10 cellular contexts compared by ENCODE assay signal in genomic region chr3:136929984-136930671, GRCh38. TPM values are rescaled to one million over a fixed set of nuclear protein-coding genes. Genes with fewer than 3 reads are reported as not detected.
DNase-seq lines count a peak whose midpoint lies in the region; ATAC-seq, FAIRE-seq and TF ChIP-seq lines count a peak whose summit lies in the region.
"Had no signal": no experiment of that assay in that cellular context is flagged by ENCODE, and none has a peak within 500 bp of the region (broad histone marks: within the 10 kb centered on the region; RNA-seq: fewer than 3 reads in every experiment).

No MANE protein-coding gene starts in this region.

- TF ChIP-seq CTCF in Calu3 (IDR thresholded peaks at IDR 0.05; ENCODE audit: unreplicated experiment) (no peak), GM12878 (IDR thresholded peaks at IDR 0.05 in 2 of 3, conservative IDR thresholded peaks at IDR 0.05 in 1 of 3; ENCODE audit: control insufficient read depth in 2 of 3, extremely low read depth in 1 of 3, insufficient read depth in 1 of 3, low read depth in 3 of 3, low read length in 3 of 3) (no peak)

- peaks cover 61% of the 10 kb centered on the region for H3K36me3 Mint-ChIP-seq in Calu3 (ENCODE audit: insufficient read depth, unreplicated experiment)

- H3K27me3 Mint-ChIP-seq in Calu3 (ENCODE audit: unreplicated experiment), result no peaks in the 10 kb centered on the region
- H3K27me3 Mint-ChIP-seq: activated CD4-positive, alpha-beta memory T cell treated with anti-CD3 and anti-CD28 coated beads, Interleukin-2, amount 10 ng/mL, durations not matched to agents 7 days and 5 days had no signal

- RAD21 ChIA-PET in GM12878 (lab: Charles Lee; ENCODE audit: unreplicated experiment), result interaction anchor here (0.7 to 1.4 kb wide), 5 partner anchors 9 to 178 kb away, joined by 3 to 5 read pairs (median 3); partner anchors contain the start of genes NCK1 and STAG1

- no peaks in the 10 kb centered on the region for H3K9me3 Mint-ChIP-seq in Calu3 (ENCODE audit: low read depth, unreplicated experiment)
- H3K9me3 Mint-ChIP-seq: activated CD4-positive, alpha-beta memory T cell treated with anti-CD3 and anti-CD28 coated beads, Interleukin-2, amount 10 ng/mL, durations not matched to agents 7 days and 5 days had no signal

- POLR2A ChIA-PET in GM12878 (lab: Charles Lee), result interaction anchor here (0.5 to 1.2 kb wide), 4 partner anchors 10 to 417 kb away, joined by 3 to 5 read pairs (median 4); partner anchors contain the start of genes NCK1 and STAG1

- peaks cover 15% of the 10 kb centered on the region for H3K79me2 ChIP-seq in GM12878 (ENCODE audit: control insufficient read depth, insufficient read depth, low read length)

- SMC1A ChIA-PET in GM12878 (lab: Charles Lee; ENCODE audit: uncharacterized antibody, unreplicated experiment), result interaction anchor here (0.8 to 1.5 kb wide), 3 partner anchors 18 to 70 kb away, joined by 4 to 5 read pairs (median 4); no protein-coding TSS in a partner anchor

- CTCF ChIA-PET in Calu3 (lab: Charles Lee), result interaction anchor here (0.6 to 1.8 kb wide), 8 partner anchors 9 to 177 kb away, joined by 3 to 9 read pairs (median 3); partner anchors contain the start of genes NCK1 and STAG1
- CTCF ChIA-PET in GM12878 (lab: Yijun Ruan, JAX), result interaction anchor here (0.8 to 1.3 kb wide), 2 partner anchors 102 to 178 kb away, joined by 3 to 4 read pairs; partner anchors contain the start of gene STAG1

- in situ Hi-C loops in GM12878 (cut with MboI), result no loop called here

- peak overlapping the region; percentile 78 for H3K27ac Mint-ChIP-seq in Calu3 (ENCODE audit: unreplicated experiment)
- H3K27ac Mint-ChIP-seq: activated CD4-positive, alpha-beta memory T cell treated with anti-CD3 and anti-CD28 coated beads, Interleukin-2, amount 10 ng/mL, durations not matched to agents 7 days and 5 days had no signal

- TF ChIP-seq EP300 in GM12878 (IDR thresholded peaks at IDR 0.05; ENCODE audit: borderline replicate concordance in 1 of 2, control insufficient read depth in 1 of 2, low read depth in 2 of 2, low read length in 2 of 2), result no peak

- ATAC-seq in GM12878 (no peak), left cardiac atrium (peak in 1 of 2 donors; percentile 85)

- no peak overlapping the region for H2AFZ ChIP-seq in GM12878 (ENCODE audit: control insufficient read depth, low read depth, low read length)

- peaks cover 59% of the 10 kb centered on the region for H3K4me1 Mint-ChIP-seq in Calu3 (ENCODE audit: low read depth, unreplicated experiment)

- H3K4me3 Mint-ChIP-seq in Calu3 (ENCODE audit: low read depth, unreplicated experiment), result peak overlapping the region; percentile 62
- H3K4me3 Mint-ChIP-seq: activated CD4-positive, alpha-beta memory T cell treated with anti-CD3 and anti-CD28 coated beads, Interleukin-2, amount 10 ng/mL, durations not matched to agents 7 days and 5 days had no signal

- no peak for TF ChIP-seq RAD21 in GM12878 (IDR thresholded peaks at IDR 0.05; ENCODE audit: insufficient read depth, low read depth, low read length)

- intact Hi-C loops in Calu3 (cut with micrococcal nuclease; ENCODE audit: unreplicated experiment), result loop anchor here (2.0 to 10.0 kb wide), 3 partner anchors 67 to 535 kb away; partner anchors contain the start of gene NCK1
- intact Hi-C loops in GM12878 (cut with micrococcal nuclease; ENCODE audit: unreplicated experiment), result loop anchor here (5.0 to 10.0 kb wide), 3 partner anchors 68 to 735 kb away; partner anchors contain the start of genes MSL2, NCK1 and STAG1
- intact Hi-C loops in left cardiac atrium (cut with DNase I), result no loop called here

- peaks cover 2% of the 10 kb centered on the region; the same call in 2 of the 3 replicates for H3K9me3 ChIP-seq in GM12878 (replicated peaks; ENCODE audit: control insufficient read depth, insufficient read depth, low read length)

- FAIRE-seq in GM12878 (lab: Jason Lieb, UNC), result no peak

- H3K4me1 ChIP-seq in GM12878 (ENCODE audit: control insufficient read depth, insufficient read depth, low read length) (peaks cover 9% of the 10 kb centered on the region; the same call in 1 of the 2 replicates), rectal smooth muscle tissue (ENCODE audit: control insufficient read depth, insufficient read depth, low read length) (peaks cover 3% of the 10 kb centered on the region)

- H3K4me3 ChIP-seq in GM12878, result no peak overlapping the region
- peak overlapping the region; percentile 15 for H3K4me3 ChIP-seq in rectal smooth muscle tissue (ENCODE audit: low read length)

- H3K27me3 ChIP-seq in GM12878 (replicated peaks in 1 of 2; ENCODE audit: control insufficient read depth in 2 of 2, insufficient read depth in 2 of 2, low read length in 1 of 2) (no peaks in the 10 kb centered on the region), rectal smooth muscle tissue (ENCODE audit: control insufficient read depth, insufficient read depth, low read length) (no peaks in the 10 kb centered on the region)

- no peaks in the 10 kb centered on the region for H4K20me1 ChIP-seq in GM12878 (ENCODE audit: control insufficient read depth, insufficient read depth)

- H3K4me2 ChIP-seq in GM12878 (ENCODE audit: control insufficient read depth, insufficient read depth), result no peak overlapping the region

- no TSS peak for BruUV-seq in Calu3 (replicated peaks; lab: Mats Ljungman, UMichigan)
- no TSS peak for BruUV-seq in GM12878 (replicated peaks; lab: Mats Ljungman, UMichigan)

- no peak overlapping the region for H3K9ac ChIP-seq in GM12878 (ENCODE audit: control insufficient read depth, insufficient read depth, low read length)
- H3K9ac ChIP-seq in rectal smooth muscle tissue (ENCODE audit: low read length), result no peak overlapping the region

- TF ChIP-seq POLR2A in GM12878 (IDR thresholded peaks at IDR 0.05; ENCODE audit: low read depth, low read length), result no peak

- H3K27ac ChIP-seq in GM12878 (ENCODE audit: control insufficient read depth, insufficient read depth) (no peak overlapping the region; the same call in 1 of the 2 replicates), rectal smooth muscle tissue (ENCODE audit: low read depth, low read length) (no peak overlapping the region)

- WGBS in GM12878 (ENCODE audit: insufficient coverage, insufficient replicate concordance, low lambda C conversion rate, missing lambda C conversion rate), result 96% methylated on average over 4 of the region's 4 CpGs

- peak; percentile 62 for DNase-seq in Calu3
- DNase-seq in GM12878 (ENCODE audit: low read depth, low spot score), result no peak
- DNase-seq in left cardiac atrium, result peak; percentile 67
- DNase-seq in SK-N-DZ (ENCODE audit: low spot score), result no peak
- no peak for DNase-seq in activated gamma-delta T cell treated with Interleukin-2 at 50 U/mL for 16 hours
- no peak for DNase-seq in ecto neural progenitor cell (ENCODE audit: low spot score)
- no peak for DNase-seq in NCI-H748 (lab: John Stamatoyannopoulos, UW; ENCODE audit: unreplicated experiment)
- DNase-seq: activated CD4-positive, alpha-beta memory T cell treated with anti-CD3 and anti-CD28 coated beads, Interleukin-2, amount 10 ng/mL, durations not matched to agents 7 days and 5 days; NCI-H82 had no signal

- H3K36me3 ChIP-seq in GM12878 (ENCODE audit: control insufficient read depth in 2 of 2, insufficient read depth in 2 of 2, low read length in 1 of 2) (peaks cover 0 to 10% of the 10 kb centered on the region in 2 experiments; a peak in 1 of 4 replicates), rectal smooth muscle tissue (ENCODE audit: control insufficient read depth, insufficient read depth, low read length) (no peaks in the 10 kb centered on the region)

TF ChIP-seq in GM12878, 131 proteins besides CTCF, POLR2A, EP300 and RAD21 (continues in another document):
- TF ChIP-seq RAD51 (IDR thresholded peaks at IDR 0.05) (peak; percentile 32; the same call in 1 of the 2 replicates), SUPT20H (IDR thresholded peaks at IDR 0.05; ENCODE audit: borderline replicate concordance, control insufficient read depth, low read depth, low read length) (no peak), POLR2AphosphoS2 (IDR thresholded peaks at IDR 0.05; ENCODE audit: low read depth, low read length) (no peak), NFYA (IDR thresholded peaks at IDR 0.05; ENCODE audit: borderline replicate concordance, low read depth, low read length) (no peak)

RNA-seq across cellular contexts. Expression of gene IL20RB, which starts 27.7 kb away (rescaled TPM):
- total RNA-seq in Calu3 (2022) (8.5 and 12.0 TPM in 2 replicates), GM12878 (2014; rRNA removed) (1.1 and 1.3 TPM in 2 replicates), GM12878 (2014; rRNA removed; fragmentation: Illumina TruSeq; extraction: Trizol) (0.60 and 0.94 TPM in 2 replicates), GM12878 (2021) (0.58 and 0.97 TPM in 2 replicates), left cardiac atrium (under 1 TPM; 0.88 to 0.89 TPM)
- 1.5 and 2.0 TPM in 2 replicates for total RNA-seq in GM12878 (2013; cell fraction: nucleolus; rRNA removed)
- 0.17 TPM for polyA plus RNA-seq in GM12878 (2011; ENCODE audit: low read depth)
- polyA plus RNA-seq in GM12878 (2011; rRNA removed) (0.45 and 0.52 TPM in 2 replicates), GM12878 (2014; fragmentation: Illumina TruSeq; extraction: Trizol) (0.46 and 0.79 TPM in 2 replicates), GM12878 (2014; fragmentation: Nextera tagmentation; extraction: Ambion mirVana) (under 1 TPM; 0.39 to 0.57 TPM), GM12878 (2014; rRNA removed) (0.52 and 0.96 TPM in 2 replicates), GM12878 (2016; fragmentation: Nextera tagmentation; extraction: Ambion mirVana) (under 1 TPM; 0.21 to 0.31 TPM)
- polyA plus RNA-seq in GM12878 (2011; cell fraction: cytosol; rRNA removed), result 0.28 and 0.57 TPM in 2 replicates
- polyA plus RNA-seq in GM12878 (2011; cell fraction: nucleus; rRNA removed), result 1.3 and 1.4 TPM in 2 replicates
- 0.24 and 0.55 TPM in 2 replicates for polyA plus RNA-seq in GM12878 (2012)
- 0.72 and 1.5 TPM in 2 replicates for polyA minus RNA-seq in GM12878 (2011; rRNA and poly(A)+ RNA removed)
- 1.3 and 2.0 TPM in 2 replicates for polyA minus RNA-seq in GM12878 (2011; cell fraction: cytosol; rRNA and poly(A)+ RNA removed)
- polyA minus RNA-seq in GM12878 (2011; cell fraction: nucleus; rRNA and poly(A)+ RNA removed), result 0.60 and 2.1 TPM in 2 replicates
- polyA plus RNA-seq in SK-N-DZ (2014; cell fraction: cytosol; rRNA removed), result 0.46 and 0.69 TPM in 2 replicates
- 0.30 and 1.7 TPM in 2 replicates for polyA plus RNA-seq in SK-N-DZ (2014; cell fraction: nucleus; rRNA removed)

Comparison
In these comparisons a context has a peak if more than half of its experiments do, and no peak if none do; other contexts are left out.
1. DNase-seq: peak in Calu3 (single experiment) and left cardiac atrium (single experiment); none in GM12878 (single experiment), SK-N-DZ (single experiment), activated gamma-delta T cell treated with Interleukin-2 at 50 U/mL for 16 hours (single experiment), ecto neural progenitor cell (single experiment) and NCI-H748 (single experiment).
2. intact Hi-C loops: an anchor here in Calu3 (2.0 to 10.0 kb wide) and GM12878 (5.0 to 10.0 kb wide); none called in left cardiac atrium.